ENCODE assay signal across 8 cellular contexts in genomic region chr6:142945446-142946180, GRCh38. TPM values are rescaled to one million over a fixed set of nuclear protein-coding genes. Genes with fewer than 3 reads are reported as not detected.
A peak's percentile ranks its signal among the peaks of the same experiment; 100 is the strongest.
DNase-seq lines count a peak whose midpoint lies in the region; ATAC-seq and TF ChIP-seq lines count a peak whose summit lies in the region.

No MANE protein-coding gene starts in this region.

- H3K79me2 ChIP-seq in SU-DHL-6 (ENCODE audit: insufficient read depth, low read length): peaks cover 28% of the 10 kb centered on the region

- no peak for TF ChIP-seq POLR2A in sigmoid colon (IDR thresholded peaks at IDR 0.05)

- peak overlapping the region; percentile 89 for H3K4me3 ChIP-seq in SU-DHL-6 (ENCODE audit: insufficient read depth, low read length, poor library complexity, severe bottlenecking)
- H3K4me3 ChIP-seq in sigmoid colon: peak overlapping the region; percentile 55 to 92 (median 78)

- H3K27ac ChIP-seq in SU-DHL-6 (ENCODE audit: low read depth, low read length) (peak overlapping the region; percentile 95), sigmoid colon (peak overlapping the region; percentile 95 to 99 (median 99))

- H3K4me1 ChIP-seq in sigmoid colon: peaks cover 0 to 19% (median 17%) of the 10 kb centered on the region in 4 donors

- DNase-seq in DMS153 treated with DMSO at 0.1 percent for 48 hours (lab: John Stamatoyannopoulos, UW; ENCODE audit: unreplicated experiment) (peak; percentile 57), DMS153 (lab: John Stamatoyannopoulos, UW) (no peak), amygdala (lab: John Stamatoyannopoulos, UW) (peak in 35 of 56 donors; percentile 18 to 80 (median 57)), hepatic stellate cell (ENCODE audit: low spot score) (peak; percentile 51), sigmoid colon (no peak), HUDEP-2 (lab: John Stamatoyannopoulos, UW; ENCODE audit: unreplicated experiment in 76 of 76) (no peak)

- no peaks in the 10 kb centered on the region for H3K9me2 ChIP-seq in SU-DHL-6 (replicated peaks; ENCODE audit: insufficient read depth, low read length)

- H3K27me3 ChIP-seq in SU-DHL-6 (ENCODE audit: low read length): no peaks in the 10 kb centered on the region
- no peaks in the 10 kb centered on the region for H3K27me3 ChIP-seq in sigmoid colon

- intact Hi-C loops in sigmoid colon (cut with DNase I): loop anchor here (1.0 to 10.0 kb wide), 8 partner anchors 19 to 829 kb away; partner anchors contain the start of genes ADAT2, AIG1, NMBR and PEX3

- TF ChIP-seq CTCF in SU-DHL-6 (IDR thresholded peaks at IDR 0.05; ENCODE audit: insufficient read depth, low read length, poor library complexity, severe bottlenecking): no peak
- no peak for TF ChIP-seq CTCF in sigmoid colon (IDR thresholded peaks at IDR 0.05)

- 0% methylated on average over 75 of the region's 75 CpGs for WGBS in sigmoid colon, 2 donors

- peak overlapping the region; percentile 86 for H3K4me2 ChIP-seq in SU-DHL-6 (ENCODE audit: low read depth, low read length, poor library complexity, severe bottlenecking)

- TF ChIP-seq EP300 in sigmoid colon (IDR thresholded peaks at IDR 0.05): no peak

- peaks cover 41% of the 10 kb centered on the region for H3F3A ChIP-seq in SU-DHL-6 (ENCODE audit: insufficient read depth)

- peak overlapping the region; percentile 87 for H3K9ac ChIP-seq in SU-DHL-6 (ENCODE audit: low read length)

- H4K20me1 ChIP-seq in SU-DHL-6 (ENCODE audit: low read depth, low read length): no peaks in the 10 kb centered on the region

- peak; percentile 6 for ATAC-seq in HG03066 (IDR thresholded peaks at IDR 0.05; ENCODE audit: low read depth, unreplicated experiment)

- peak overlapping the region; percentile 89 for H2AFZ ChIP-seq in SU-DHL-6 (ENCODE audit: low read depth, low read length, severe bottlenecking)

- H3K36me3 ChIP-seq in SU-DHL-6 (ENCODE audit: low read length) (no peaks in the 10 kb centered on the region), sigmoid colon (no peaks in the 10 kb centered on the region)

- H3K9me3 ChIP-seq in SU-DHL-6 (ENCODE audit: insufficient read depth, low read length): no peaks in the 10 kb centered on the region
- no peaks in the 10 kb centered on the region for H3K9me3 ChIP-seq in sigmoid colon

RNA-seq across cellular contexts. Expression of gene HIVEP2, which starts 0.6 kb away (rescaled TPM):
- total RNA-seq in sigmoid colon: 10 to 100 TPM; 11.5 to 21.7 (median 15.0) TPM
- polyA plus RNA-seq in sigmoid colon: 1 to 10 TPM; 1.8 to 7.3 (median 2.4) TPM

Comparison
In these comparisons a context has a peak if more than half of its experiments do, and no peak if none do; other contexts are left out.
1. DNase-seq: peak in DMS153 treated with DMSO at 0.1 percent for 48 hours (single experiment), amygdala (35 of 56) and hepatic stellate cell (single experiment); none in DMS153 (single experiment), sigmoid colon (single experiment) and HUDEP-2 (0 of 76).